Comparison of ENCODE assay signal across 19 cellular contexts in genomic region chr1:110248746-110249145, GRCh38. TPM values are rescaled to one million over a fixed set of nuclear protein-coding genes. Genes with fewer than 3 reads are reported as not detected.
DNase-seq lines count a peak whose midpoint lies in the region; ATAC-seq and TF ChIP-seq lines count a peak whose summit lies in the region.
"Had no signal": no experiment of that assay in that cellular context is flagged by ENCODE, and none has a peak within 500 bp of the region (broad histone marks: within the 10 kb centered on the region; RNA-seq: fewer than 3 reads in every experiment).

No MANE protein-coding gene starts in this region.

- no peaks in the 10 kb centered on the region for H3K9me3 Mint-ChIP-seq in activated naive CD8-positive, alpha-beta T cell treated with anti-CD3 and anti-CD28 coated beads for 36 hours
- H3K9me3 Mint-ChIP-seq: CD4-positive, alpha-beta T cell; HFFc6 had no signal

- H3K4me1 ChIP-seq in SJCRH30: peaks cover 28% of the 10 kb centered on the region
- H3K4me1 ChIP-seq in sigmoid colon: peaks cover 0 to 11% (median 1%) of the 10 kb centered on the region in 4 donors

- H3K27me3 Mint-ChIP-seq in activated naive CD8-positive, alpha-beta T cell treated with anti-CD3 and anti-CD28 coated beads for 36 hours: no peaks in the 10 kb centered on the region
- H3K27me3 Mint-ChIP-seq: CD4-positive, alpha-beta T cell had no signal

- no peaks in the 10 kb centered on the region for H3K36me3 ChIP-seq in SJCRH30
- no peaks in the 10 kb centered on the region for H3K36me3 ChIP-seq in sigmoid colon

- H3K27ac Mint-ChIP-seq in activated naive CD8-positive, alpha-beta T cell treated with anti-CD3 and anti-CD28 coated beads for 36 hours: no peak overlapping the region
- H3K27ac Mint-ChIP-seq: CD4-positive, alpha-beta T cell; HFFc6 had no signal

- TF ChIP-seq EP300 in sigmoid colon (IDR thresholded peaks at IDR 0.05): no peak

- H3K9me3 ChIP-seq in SJCRH30 (replicated peaks) (no peaks in the 10 kb centered on the region), sigmoid colon (no peaks in the 10 kb centered on the region)

- peaks cover 9% of the 10 kb centered on the region; the same call in 1 of the 2 replicates for H3K27me3 ChIP-seq in SJCRH30
- no peaks in the 10 kb centered on the region for H3K27me3 ChIP-seq in sigmoid colon

- TF ChIP-seq POLR2A in sigmoid colon (IDR thresholded peaks at IDR 0.05): no peak

- H3K4me1 Mint-ChIP-seq in activated naive CD8-positive, alpha-beta T cell treated with anti-CD3 and anti-CD28 coated beads for 36 hours: peaks cover 1% of the 10 kb centered on the region

- H3K4me3 ChIP-seq in SJCRH30 (no peak overlapping the region), sigmoid colon (no peak overlapping the region)
- H3K4me3 ChIP-seq: GM12878 had no signal

- H3K36me3 Mint-ChIP-seq in activated naive CD8-positive, alpha-beta T cell treated with anti-CD3 and anti-CD28 coated beads for 36 hours: no peaks in the 10 kb centered on the region

- no peak for TF ChIP-seq CTCF in sigmoid colon (IDR thresholded peaks at IDR 0.05)

- H3K27ac ChIP-seq in SJCRH30: no peak overlapping the region
- H3K27ac ChIP-seq in sigmoid colon: no peak overlapping the region
- H3K27ac ChIP-seq: C4-2B had no signal

- H3K4me3 Mint-ChIP-seq in activated naive CD8-positive, alpha-beta T cell treated with anti-CD3 and anti-CD28 coated beads for 36 hours: no peak overlapping the region
- H3K4me3 Mint-ChIP-seq: CD4-positive, alpha-beta T cell; HFFc6 had no signal

- 82 to 88% methylated on average over 4 of the region's 4 CpGs for WGBS in sigmoid colon, 2 donors

- DNase-seq in DMS 273 treated with DMSO at 0.1 percent for 48 hours (lab: John Stamatoyannopoulos, UW) (peak; percentile 56), SJCRH30 (peak; percentile 54 to 77), sigmoid colon (peak; percentile 36)
- no peak for DNase-seq in activated naive CD8-positive, alpha-beta T cell treated with anti-CD3 and anti-CD28 coated beads for 36 hours
- no peak for DNase-seq in NK-92 treated with Interleukin-12 subunit alpha and Interleukin-12 subunit beta, amount 100 ng/mL, for 24 hours (lab: John Stamatoyannopoulos, UW)
- DNase-seq: ACHN; AML-193; CD4-positive, alpha-beta T cell; DMS53; DND-41; EL; GOT3; H7; HFFc6; IMR-90 had no signal

- intact Hi-C loops in sigmoid colon (cut with DNase I): no loop called here

- ATAC-seq in HG02885 (IDR thresholded peaks at IDR 0.05; ENCODE audit: poor library complexity, unreplicated experiment): no peak
- ATAC-seq: GM12878, HCT116 had no signal

RNA-seq across cellular contexts. Expression of gene KCNC4, which starts 38.6 kb away (rescaled TPM):
- 0.61 and 0.99 TPM in 2 replicates for total RNA-seq in SJCRH30 (2014; rRNA removed; shearing (Covaris generic))
- 1 to 10 TPM; 1.8 to 6.4 (median 3.2) TPM for total RNA-seq in sigmoid colon
- polyA plus RNA-seq in sigmoid colon: 1 to 10 TPM in 1 of 3 donors, under 1 TPM in 2; 0.60 to 3.6 (median 0.69) TPM
- total RNA-seq in activated naive CD8-positive, alpha-beta T cell treated with anti-CD3 and anti-CD28 coated beads for 36 hours: 1 to 10 TPM; 6.9 to 8.0 TPM

Comparison
In these comparisons a context has a peak if more than half of its experiments do, and no peak if none do; other contexts are left out.
1. DNase-seq: peak in DMS 273 treated with DMSO at 0.1 percent for 48 hours (single experiment), SJCRH30 (2 of 2) and sigmoid colon (single experiment); none in activated naive CD8-positive, alpha-beta T cell treated with anti-CD3 and anti-CD28 coated beads for 36 hours (single experiment) and NK-92 treated with Interleukin-12 subunit alpha and Interleukin-12 subunit beta, amount 100 ng/mL, for 24 hours (single experiment).